Comparison of ENCODE assay signal across 20 cellular contexts in genomic region chr2:119546446-119546765, GRCh38. TPM values are rescaled to one million over a fixed set of nuclear protein-coding genes. Genes with fewer than 3 reads are reported as not detected.
DNase-seq lines count a peak whose midpoint lies in the region; ATAC-seq and TF ChIP-seq lines count a peak whose summit lies in the region.
"Had no signal": no experiment of that assay in that cellular context is flagged by ENCODE, and none has a peak within 500 bp of the region (broad histone marks: within the 10 kb centered on the region; RNA-seq: fewer than 3 reads in every experiment).

No MANE protein-coding gene starts in this region.

- H3K4me3 Mint-ChIP-seq in endodermal cell (peak overlapping the region; percentile 16), mesothelial cell of epicardium (no peak overlapping the region)

- 91% methylated on average over 1 of the region's 1 CpG; no CpG with 5 or more reads in 1 of the 2 experiments for WGBS in endodermal cell (ENCODE audit: insufficient coverage in 1 of 2, insufficient read length in 1 of 2), 2 experiments
- WGBS in upper lobe of left lung, 2 donors: 73 to 89% methylated on average over 1 of the region's 1 CpG

- H3K4me1 Mint-ChIP-seq in endodermal cell: peaks cover 26% of the 10 kb centered on the region
- peaks cover 30% of the 10 kb centered on the region for H3K4me1 Mint-ChIP-seq in mesothelial cell of epicardium

- H3K27me3 ChIP-seq in WERI-Rb-1 (ENCODE audit: insufficient read depth, low read depth, severe bottlenecking) (no peaks in the 10 kb centered on the region), endodermal cell (ENCODE audit: control insufficient read depth, insufficient read depth, low read length, poor library complexity, severe bottlenecking) (no peaks in the 10 kb centered on the region), upper lobe of left lung (peaks cover 0 to 6% (median 2%) of the 10 kb centered on the region in 4 donors)

- peak; percentile 23 for DNase-seq in WERI-Rb-1
- DNase-seq in endodermal cell: no peak
- no peak for DNase-seq in mesothelial cell of epicardium (ENCODE audit: low spot score in 2 of 2, unreplicated experiment in 2 of 2)
- DNase-seq in upper lobe of left lung: no peak
- no peak for DNase-seq in dermis blood vessel endothelial cell
- no peak for DNase-seq in DMS153 (lab: John Stamatoyannopoulos, UW)
- no peak for DNase-seq in NK-92 (lab: John Stamatoyannopoulos, UW; ENCODE audit: unreplicated experiment)
- DNase-seq: C1 segment of cervical spinal cord, KBM-7, NCI-H1105, NCI-H1694, NCI-H2081 treated with DMSO at 0.1 percent for 48 hours, NCI-H446 treated with DMSO at 0.1 percent for 48 hours, NCI-H69, SHP77 had no signal

- H3K9me3 Mint-ChIP-seq in endodermal cell (no peaks in the 10 kb centered on the region), mesothelial cell of epicardium (peaks cover 4% of the 10 kb centered on the region)

- no peak overlapping the region for H3K9ac ChIP-seq in endodermal cell (ENCODE audit: extremely low read depth, low read length, poor library complexity, severe bottlenecking)

- H3K36me3 ChIP-seq in WERI-Rb-1 (no peaks in the 10 kb centered on the region), endodermal cell (ENCODE audit: control insufficient read depth, insufficient read depth, low read length) (peaks cover 15% of the 10 kb centered on the region), upper lobe of left lung (no peaks in the 10 kb centered on the region)

- peaks cover 11% of the 10 kb centered on the region for H3K4me1 ChIP-seq in endodermal cell (ENCODE audit: control insufficient read depth, insufficient read depth, low read length)
- peaks cover 0 to 42% (median 30%) of the 10 kb centered on the region in 4 donors for H3K4me1 ChIP-seq in upper lobe of left lung

- H3K27ac Mint-ChIP-seq in endodermal cell: no peak overlapping the region
- peak overlapping the region; percentile 5 for H3K27ac Mint-ChIP-seq in mesothelial cell of epicardium

- no peak for TF ChIP-seq POLR2A in upper lobe of left lung (IDR thresholded peaks at IDR 0.05)

- TF ChIP-seq CTCF in WERI-Rb-1 (IDR thresholded peaks at IDR 0.05; ENCODE audit: low read depth, low read length) (no peak), endodermal cell (conservative IDR thresholded peaks at IDR 0.05) (no peak), mesothelial cell of epicardium (IDR thresholded peaks at IDR 0.05; ENCODE audit: unreplicated experiment) (no peak), upper lobe of left lung (IDR thresholded peaks at IDR 0.05) (no peak)

- TF ChIP-seq EP300 in upper lobe of left lung (IDR thresholded peaks at IDR 0.05): no peak

- no peak overlapping the region for H3K4me3 ChIP-seq in WERI-Rb-1 (ENCODE audit: low read depth, low read length)
- peak overlapping the region; percentile 2 for H3K4me3 ChIP-seq in endodermal cell (ENCODE audit: low read length)
- no peak overlapping the region for H3K4me3 ChIP-seq in upper lobe of left lung
- H3K4me3 ChIP-seq: SK-N-MC had no signal

- H3K27ac ChIP-seq in WERI-Rb-1: no peak overlapping the region
- H3K27ac ChIP-seq in endodermal cell (ENCODE audit: low read depth, low read length): no peak overlapping the region
- peak overlapping the region in 3 of 4 donors; percentile 82 to 96 (median 89) for H3K27ac ChIP-seq in upper lobe of left lung
- H3K27ac ChIP-seq: SK-N-MC had no signal

- ATAC-seq in upper lobe of left lung (ENCODE audit: low FRiP score in 2 of 2): no peak
- ATAC-seq in HG02763 (IDR thresholded peaks at IDR 0.05; ENCODE audit: unreplicated experiment): no peak

- H3K36me3 Mint-ChIP-seq in endodermal cell (ENCODE audit: low read depth) (peaks cover 13% of the 10 kb centered on the region), mesothelial cell of epicardium (no peaks in the 10 kb centered on the region)

- no peaks in the 10 kb centered on the region for H3K27me3 Mint-ChIP-seq in endodermal cell (ENCODE audit: insufficient read depth)
- H3K27me3 Mint-ChIP-seq in mesothelial cell of epicardium (ENCODE audit: low read depth): no peaks in the 10 kb centered on the region

- H3K9me3 ChIP-seq in WERI-Rb-1 (ENCODE audit: severe bottlenecking) (no peaks in the 10 kb centered on the region), endodermal cell (ENCODE audit: control insufficient read depth, low read length) (no peaks in the 10 kb centered on the region), upper lobe of left lung (no peaks in the 10 kb centered on the region)

RNA-seq across cellular contexts. Expression of gene CFAP221, which starts 2.2 kb away (rescaled TPM):
- 10 to 100 TPM in 1 of 2 donors, 1 to 10 TPM in 1; 10.0 to 18.0 TPM for total RNA-seq in endodermal cell
- polyA plus RNA-seq in endodermal cell (2013, experiment 1 of 2): 6.9 TPM
- 7.5 TPM for polyA plus RNA-seq in endodermal cell (2013, experiment 2 of 2)
- 3.5 to 4.6 TPM (median 4.5 TPM) in 3 replicates for total RNA-seq in mesothelial cell of epicardium
- 10 to 100 TPM; 13.9 to 67.5 (median 30.9) TPM for total RNA-seq in upper lobe of left lung
- 0.17 TPM in 1 of 2 replicates, not detected in the other for total RNA-seq in dermis blood vessel endothelial cell
- total RNA-seq: OCI-LY7 had no signal

RNA-seq across cellular contexts. Expression of gene SCTR, which starts 22.1 kb away (rescaled TPM):
- total RNA-seq in endodermal cell: under 1 TPM; 0.20 to 0.49 TPM
- 0.25 TPM for polyA plus RNA-seq in endodermal cell (2013, experiment 1 of 2)
- polyA plus RNA-seq in endodermal cell (2013, experiment 2 of 2): 0.41 TPM
- total RNA-seq in mesothelial cell of epicardium: 0.97 to 1.3 TPM (median 1.2 TPM) in 3 replicates
- total RNA-seq in upper lobe of left lung: 10 to 100 TPM in 5 of 6 donors, 1 to 10 TPM in 1; 3.2 to 52.5 (median 16.6) TPM
- not detected in 2 replicates for total RNA-seq in dermis blood vessel endothelial cell
- total RNA-seq: Daoy, H1, OCI-LY7 had no signal

Comparison
In these comparisons a context has a peak if more than half of its experiments do, and no peak if none do; other contexts are left out.
1. H3K27ac ChIP-seq: peak in upper lobe of left lung (3 of 4); none in WERI-Rb-1 (single experiment) and endodermal cell (single experiment).